2 cellular contexts compared by ENCODE assay signal in the genomic region with DNA sequence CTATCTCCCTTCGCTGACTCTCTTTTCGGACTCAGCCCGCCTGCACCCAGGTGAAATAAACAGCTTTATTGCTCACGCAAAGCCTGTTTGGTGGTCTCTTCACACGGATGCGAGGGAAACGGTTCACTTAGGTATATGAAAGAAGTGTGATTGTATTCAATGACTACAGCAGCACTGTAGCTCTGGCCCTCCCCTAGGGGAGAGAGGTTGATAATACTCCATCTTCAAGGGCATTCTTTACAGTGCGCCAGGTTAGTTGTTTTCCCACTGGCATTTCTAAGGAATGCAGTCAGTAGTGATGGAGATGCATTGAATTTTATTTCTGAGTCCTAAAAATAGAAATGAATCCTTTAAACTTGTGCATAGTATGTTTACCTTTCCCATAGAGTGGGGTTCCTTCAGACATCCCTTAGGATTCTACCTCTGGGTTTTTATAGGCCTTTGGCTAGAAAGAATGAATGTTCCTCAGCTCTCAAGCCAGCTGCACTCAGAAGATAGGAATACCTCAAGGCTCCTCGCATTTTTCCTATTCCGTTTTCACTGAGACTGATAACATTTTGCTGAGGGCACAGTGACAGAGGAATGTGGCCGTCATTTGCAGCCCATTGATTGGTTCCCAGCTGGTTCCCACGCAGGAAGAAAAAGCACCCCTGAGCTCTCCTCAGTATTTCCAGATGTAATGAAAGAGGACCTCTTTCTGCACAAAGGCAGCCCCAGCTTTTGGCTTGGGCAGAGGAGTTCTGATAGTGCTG.
TF ChIP-seq lines count a peak whose summit lies in the region.

No MANE protein-coding gene starts in this region.

TF ChIP-seq in SK-N-SH treated with all-trans-retinoic acid at 6 μM for 48 hours, 23 proteins besides CTCF, POLR2A, EP300 and RAD21 (continued from another document):
- no peak for TF ChIP-seq CREB5 (CRISPR knock-in tag; IDR thresholded peaks at IDR 0.05; ENCODE audit: low read depth)
- TF ChIP-seq ZFP30 (CRISPR knock-in tag; IDR thresholded peaks at IDR 0.05): no peak
- no peak for TF ChIP-seq PPARA (CRISPR knock-in tag; IDR thresholded peaks at IDR 0.05; ENCODE audit: borderline replicate concordance)
- no peak for TF ChIP-seq GLIS3 (CRISPR knock-in tag; IDR thresholded peaks at IDR 0.05)
- no peak for TF ChIP-seq CSDC2 (CRISPR knock-in tag; IDR thresholded peaks at IDR 0.05)
- TF ChIP-seq, protein P1, sequence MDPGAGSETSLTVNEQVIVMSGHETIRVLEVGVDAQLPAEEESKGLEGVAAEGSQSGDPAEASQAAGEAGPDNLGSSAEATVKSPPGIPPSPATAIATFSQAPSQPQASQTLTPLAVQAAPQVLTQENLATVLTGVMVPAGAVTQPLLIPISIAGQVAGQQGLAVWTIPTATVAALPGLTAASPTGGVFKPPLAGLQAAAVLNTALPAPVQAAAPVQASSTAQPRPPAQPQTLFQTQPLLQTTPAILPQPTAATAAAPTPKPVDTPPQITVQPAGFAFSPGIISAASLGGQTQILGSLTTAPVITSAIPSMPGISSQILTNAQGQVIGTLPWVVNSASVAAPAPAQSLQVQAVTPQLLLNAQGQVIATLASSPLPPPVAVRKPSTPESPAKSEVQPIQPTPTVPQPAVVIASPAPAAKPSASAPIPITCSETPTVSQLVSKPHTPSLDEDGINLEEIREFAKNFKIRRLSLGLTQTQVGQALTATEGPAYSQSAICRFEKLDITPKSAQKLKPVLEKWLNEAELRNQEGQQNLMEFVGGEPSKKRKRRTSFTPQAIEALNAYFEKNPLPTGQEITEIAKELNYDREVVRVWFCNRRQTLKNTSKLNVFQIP (CRISPR knock-in tag; IDR thresholded peaks at IDR 0.05; ENCODE audit: borderline replicate concordance, low read depth): no peak
- TF ChIP-seq TOX (CRISPR knock-in tag; IDR thresholded peaks at IDR 0.05; ENCODE audit: borderline replicate concordance): no peak
- TF ChIP-seq RARB (CRISPR knock-in tag; IDR thresholded peaks at IDR 0.05): no peak
- TF ChIP-seq TCF4 (CRISPR knock-in tag; IDR thresholded peaks at IDR 0.05; ENCODE audit: borderline replicate concordance): no peak
- no peak for TF ChIP-seq ISL1 (CRISPR knock-in tag; IDR thresholded peaks at IDR 0.05)
- TF ChIP-seq CSRNP3 (CRISPR knock-in tag; IDR thresholded peaks at IDR 0.05): no peak
- no peak for TF ChIP-seq ARNTL (CRISPR knock-in tag; IDR thresholded peaks at IDR 0.05; ENCODE audit: borderline replicate concordance, low read depth)
- TF ChIP-seq TSHZ2 (CRISPR knock-in tag; IDR thresholded peaks at IDR 0.05): no peak
- no peak for TF ChIP-seq ESRRG (CRISPR knock-in tag; IDR thresholded peaks at IDR 0.05)
- no peak for TF ChIP-seq OSR1 (CRISPR knock-in tag; IDR thresholded peaks at IDR 0.05)
- no peak for TF ChIP-seq ZNF70 (CRISPR knock-in tag; IDR thresholded peaks at IDR 0.05)
- TF ChIP-seq ZC3H10 (CRISPR knock-in tag; IDR thresholded peaks at IDR 0.05): no peak

TF ChIP-seq in SK-N-SH, 30 proteins besides CTCF, POLR2A, EP300 and RAD21 (continued from another document):
- no peak for TF ChIP-seq NRF1 (IDR thresholded peaks at IDR 0.05; ENCODE audit: low read depth, low read length)
- TF ChIP-seq, protein P2, sequence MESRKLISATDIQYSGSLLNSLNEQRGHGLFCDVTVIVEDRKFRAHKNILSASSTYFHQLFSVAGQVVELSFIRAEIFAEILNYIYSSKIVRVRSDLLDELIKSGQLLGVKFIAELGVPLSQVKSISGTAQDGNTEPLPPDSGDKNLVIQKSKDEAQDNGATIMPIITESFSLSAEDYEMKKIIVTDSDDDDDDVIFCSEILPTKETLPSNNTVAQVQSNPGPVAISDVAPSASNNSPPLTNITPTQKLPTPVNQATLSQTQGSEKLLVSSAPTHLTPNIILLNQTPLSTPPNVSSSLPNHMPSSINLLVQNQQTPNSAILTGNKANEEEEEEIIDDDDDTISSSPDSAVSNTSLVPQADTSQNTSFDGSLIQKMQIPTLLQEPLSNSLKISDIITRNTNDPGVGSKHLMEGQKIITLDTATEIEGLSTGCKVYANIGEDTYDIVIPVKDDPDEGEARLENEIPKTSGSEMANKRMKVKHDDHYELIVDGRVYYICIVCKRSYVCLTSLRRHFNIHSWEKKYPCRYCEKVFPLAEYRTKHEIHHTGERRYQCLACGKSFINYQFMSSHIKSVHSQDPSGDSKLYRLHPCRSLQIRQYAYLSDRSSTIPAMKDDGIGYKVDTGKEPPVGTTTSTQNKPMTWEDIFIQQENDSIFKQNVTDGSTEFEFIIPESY (IDR thresholded peaks at IDR 0.05; ENCODE audit: borderline replicate concordance, low read depth): no peak
- no peak for TF ChIP-seq MXI1 (IDR thresholded peaks at IDR 0.05; ENCODE audit: low read depth, low read length)
- TF ChIP-seq RFX5 (IDR thresholded peaks at IDR 0.05; ENCODE audit: low read length): no peak
- no peak for TF ChIP-seq RXRA (IDR thresholded peaks at IDR 0.05; ENCODE audit: borderline replicate concordance, low read depth)
- TF ChIP-seq TAF1 (IDR thresholded peaks at IDR 0.05; ENCODE audit: borderline replicate concordance, low read depth, low read length): no peak
- no peak for TF ChIP-seq FOSL2 (IDR thresholded peaks at IDR 0.05; ENCODE audit: borderline replicate concordance, low read depth)
- TF ChIP-seq ELF1 (IDR thresholded peaks at IDR 0.05): no peak
